In the genomic region with DNA sequence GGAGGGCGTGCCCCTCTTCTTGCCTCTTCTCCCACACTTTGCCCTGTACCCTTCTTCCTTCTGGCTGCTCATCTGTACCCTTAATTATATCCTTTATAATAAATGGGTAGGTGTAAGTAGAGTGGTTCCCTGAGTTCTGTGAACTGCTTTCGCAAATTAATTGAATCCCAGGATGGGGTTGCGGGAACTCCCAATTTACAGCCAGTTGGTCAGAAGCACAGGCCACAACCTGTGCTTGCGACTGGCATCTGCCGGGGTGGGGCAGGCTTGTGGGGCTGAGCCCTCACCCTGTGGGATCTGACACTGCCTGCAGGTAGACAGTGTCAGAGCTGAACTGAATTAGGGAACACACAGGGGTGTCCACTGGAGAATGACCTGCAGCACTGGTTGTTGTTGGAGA, we compare ENCODE assay signal across 21 cellular contexts.
DNase-seq lines count a peak whose midpoint lies in the region; ATAC-seq and TF ChIP-seq lines count a peak whose summit lies in the region.
"Had no signal": no experiment of that assay in that cellular context is flagged by ENCODE, and none has a peak within 500 bp of the region (broad histone marks: within the 10 kb centered on the region; RNA-seq: fewer than 3 reads in every experiment).

No MANE protein-coding gene starts in this region.

- no peak overlapping the region for H4K91ac ChIP-seq in mesenchymal stem cell (ENCODE audit: low read length)
- no peak overlapping the region for H4K91ac ChIP-seq in trophoblast cell (ENCODE audit: low read depth, low read length)

- ATAC-seq in GM21528 (IDR thresholded peaks at IDR 0.05; ENCODE audit: low FRiP score, unreplicated experiment) = no peak
- ATAC-seq: GM23338, HepG2, K562, Panc1 had no signal

- WGBS in mammary epithelial cell (ENCODE audit: low coverage, missing lambda C conversion rate) = 49% methylated on average over 3 of the region's 5 CpGs
- WGBS in mesenchymal stem cell = 98% methylated on average over 4 of the region's 5 CpGs
- WGBS in trophoblast cell (ENCODE audit: extremely low coverage, insufficient coverage, insufficient read length) = no CpG with 5 or more reads among the region's 5 CpGs

- H3K9me2 ChIP-seq in PC-9 (ENCODE audit: insufficient read depth) = no peaks in the 10 kb centered on the region

- in situ Hi-C loops in mammary epithelial cell (cut with MboI; ENCODE audit: low sequenced_read_pairs in 2 of 2) = no loop called here

- H3F3A ChIP-seq in PC-9 (ENCODE audit: insufficient read depth, low read depth) = peaks cover 6% of the 10 kb centered on the region; the same call in 1 of the 2 replicates

- intact Hi-C loops in PC-9 (cut with micrococcal nuclease; ENCODE audit: unreplicated experiment) (loop anchor here (1.0 to 5.0 kb wide), 2 partner anchors 12 to 109 kb away; no protein-coding TSS in a partner anchor), mammary epithelial cell (cut with micrococcal nuclease) (no loop called here), colonic mucosa (cut with DNase I) (no loop called here)

- H3K14ac ChIP-seq in mesenchymal stem cell (ENCODE audit: low read length in 2 of 2) = no peak overlapping the region
- no peak overlapping the region for H3K14ac ChIP-seq in trophoblast cell (ENCODE audit: low read length)

- H3K4me1 ChIP-seq in PC-9 (replicated peaks; ENCODE audit: insufficient read depth) (peaks cover 28% of the 10 kb centered on the region), mammary epithelial cell (ENCODE audit: insufficient read depth, low read length) (peaks cover 24% of the 10 kb centered on the region), mesenchymal stem cell (ENCODE audit: control insufficient read depth, insufficient read depth, low read depth, low read length) (peaks cover 21% of the 10 kb centered on the region), trophoblast cell (ENCODE audit: control insufficient read depth in 1 of 2, insufficient read depth in 2 of 2, low read length in 2 of 2) (peaks cover 0 to 12% of the 10 kb centered on the region in 2 experiments), colonic mucosa (no peaks in the 10 kb centered on the region)
- H3K4me1 ChIP-seq: BE2C, SJCRH30 had no signal

- no peaks in the 10 kb centered on the region for H3K36me3 ChIP-seq in PC-9 (ENCODE audit: low read depth)
- H3K36me3 ChIP-seq in mammary epithelial cell (ENCODE audit: insufficient read depth, low read length) = no peaks in the 10 kb centered on the region
- peaks cover 0 to 6% of the 10 kb centered on the region in 2 experiments for H3K36me3 ChIP-seq in mesenchymal stem cell (ENCODE audit: control insufficient read depth in 1 of 2, insufficient read depth in 2 of 2, low read depth in 1 of 2, low read length in 2 of 2)
- no peaks in the 10 kb centered on the region for H3K36me3 ChIP-seq in trophoblast cell (ENCODE audit: control insufficient read depth in 1 of 2, insufficient read depth in 2 of 2, low read length in 2 of 2)
- no peaks in the 10 kb centered on the region for H3K36me3 ChIP-seq in colonic mucosa
- H3K36me3 ChIP-seq: BE2C, SJCRH30 had no signal

- peak overlapping the region; percentile 28 for H2AK5ac ChIP-seq in mesenchymal stem cell (ENCODE audit: low read length, severe bottlenecking)
- no peak overlapping the region for H2AK5ac ChIP-seq in trophoblast cell (ENCODE audit: low read length)

- peak overlapping the region; percentile 18; the same call in 1 of the 2 replicates for H3K4me2 ChIP-seq in PC-9
- peak overlapping the region; percentile 44 for H3K4me2 ChIP-seq in mammary epithelial cell (ENCODE audit: insufficient read depth, low read depth, low read length)
- H3K4me2 ChIP-seq in mesenchymal stem cell (ENCODE audit: low read length, poor library complexity, severe bottlenecking) = no peak overlapping the region
- no peak overlapping the region for H3K4me2 ChIP-seq in trophoblast cell (ENCODE audit: low read length)
- H3K4me2 ChIP-seq: GM23338 had no signal

- H2BK12ac ChIP-seq in mesenchymal stem cell (ENCODE audit: low read length in 2 of 2) = no peak overlapping the region
- H2BK12ac ChIP-seq in trophoblast cell (ENCODE audit: low read length) = no peak overlapping the region

- POLR2A ChIA-PET in PC-9 (lab: Charles Lee; ENCODE audit: unreplicated experiment) = interaction anchor here (1.1 kb wide), 1 partner anchor 108 kb away, joined by 4 read pairs; no protein-coding TSS in a partner anchor

- dilution Hi-C loops in mammary epithelial cell (cut with HindIII; ENCODE audit: low sequenced_read_pairs) = loop anchor here (5.0 kb wide), 2 partner anchors 36 to 59 kb away; no protein-coding TSS in a partner anchor

- no peak overlapping the region for H3K4me3 ChIP-seq in PC-9
- no peak overlapping the region for H3K4me3 ChIP-seq in mammary epithelial cell (replicated peaks in 1 of 3; ENCODE audit: insufficient read depth in 1 of 3, low read depth in 2 of 3, low read length in 3 of 3)
- no peak overlapping the region for H3K4me3 ChIP-seq in mesenchymal stem cell (ENCODE audit: insufficient read depth in 1 of 2, low read depth in 1 of 2, low read length in 2 of 2)
- no peak overlapping the region for H3K4me3 ChIP-seq in trophoblast cell (ENCODE audit: low read depth, low read length)
- no peak overlapping the region for H3K4me3 ChIP-seq in colonic mucosa
- H3K4me3 ChIP-seq: GM23338, K562, SJCRH30 had no signal

- H3K27me3 ChIP-seq in PC-9 (ENCODE audit: insufficient read depth, low read depth) (no peaks in the 10 kb centered on the region), mammary epithelial cell (ENCODE audit: insufficient read depth, low read length) (no peaks in the 10 kb centered on the region), mesenchymal stem cell (ENCODE audit: control insufficient read depth in 1 of 2, insufficient read depth in 1 of 2, low read length in 2 of 2) (peaks cover 0 to 47% of the 10 kb centered on the region in 2 experiments), trophoblast cell (ENCODE audit: insufficient read depth, low read length) (no peaks in the 10 kb centered on the region), colonic mucosa (no peaks in the 10 kb centered on the region)
- H3K27me3 ChIP-seq: SJCRH30 had no signal

- H2BK5ac ChIP-seq in mesenchymal stem cell (ENCODE audit: low read depth, low read length, poor library complexity, severe bottlenecking) = no peak overlapping the region
- H2BK5ac ChIP-seq in trophoblast cell (ENCODE audit: low read depth, low read length, poor library complexity) = no peak overlapping the region

- peak overlapping the region; percentile 21 for H3K9ac ChIP-seq in mammary epithelial cell (ENCODE audit: insufficient read depth, low read length)
- H3K9ac ChIP-seq in mesenchymal stem cell (ENCODE audit: low read length) = no peak overlapping the region
- no peak overlapping the region for H3K9ac ChIP-seq in trophoblast cell (ENCODE audit: low read length)
- H3K9ac ChIP-seq in colonic mucosa (ENCODE audit: low read depth in 2 of 2, low read length in 2 of 2) = no peak overlapping the region

- no peak for TF ChIP-seq CTCF in PC-9 (conservative IDR thresholded peaks at IDR 0.05)
- TF ChIP-seq CTCF in mammary epithelial cell (conservative IDR thresholded peaks at IDR 0.05 in 1 of 2, IDR thresholded peaks at IDR 0.05 in 1 of 2; ENCODE audit: extremely low read depth in 1 of 2, insufficient read depth in 1 of 2, low read depth in 1 of 2, low read length in 2 of 2) = peak in 1 of 2 donors; percentile 3
- TF ChIP-seq CTCF in colonic mucosa (IDR thresholded peaks at IDR 0.05) = no peak

- H3K27ac ChIP-seq in PC-9 (peak overlapping the region; percentile 72), mammary epithelial cell (ENCODE audit: insufficient read depth, low read depth, low read length) (peak overlapping the region; percentile 32), mesenchymal stem cell (ENCODE audit: low read length, poor library complexity, severe bottlenecking) (no peak overlapping the region), trophoblast cell (ENCODE audit: low read depth, low read length) (no peak overlapping the region), colonic mucosa (no peak overlapping the region)
- H3K27ac ChIP-seq: HL-60, SJCRH30 had no signal

- no peaks in the 10 kb centered on the region for H3K9me3 ChIP-seq in PC-9 (ENCODE audit: insufficient read depth, low read depth)
- H3K9me3 ChIP-seq in mammary epithelial cell (replicated peaks; ENCODE audit: insufficient read depth, low read length) = no peaks in the 10 kb centered on the region
- H3K9me3 ChIP-seq in mesenchymal stem cell (ENCODE audit: control insufficient read depth, low read length) = no peaks in the 10 kb centered on the region
- H3K9me3 ChIP-seq in trophoblast cell (ENCODE audit: insufficient read depth, low read depth, low read length) = peaks cover 7% of the 10 kb centered on the region
- no peaks in the 10 kb centered on the region for H3K9me3 ChIP-seq in colonic mucosa
- H3K9me3 ChIP-seq: BE2C, SJCRH30 had no signal

- no peak overlapping the region for H4K12ac ChIP-seq in trophoblast cell (ENCODE audit: low read depth, low read length)

- H3K79me1 ChIP-seq in mesenchymal stem cell (replicated peaks; ENCODE audit: low read length, poor library complexity, severe bottlenecking) (no peaks in the 10 kb centered on the region), trophoblast cell (ENCODE audit: low read length) (peaks cover 2% of the 10 kb centered on the region)

- H2BK120ac ChIP-seq in mesenchymal stem cell (ENCODE audit: low read depth, low read length) (no peak overlapping the region), trophoblast cell (ENCODE audit: insufficient read depth, low read length, poor library complexity) (no peak overlapping the region)

- H3K4ac ChIP-seq in mesenchymal stem cell (ENCODE audit: low read depth in 1 of 2, low read length in 2 of 2) (no peak overlapping the region), trophoblast cell (ENCODE audit: low read depth, low read length) (no peak overlapping the region)

- H4K20me1 ChIP-seq in PC-9 (ENCODE audit: insufficient read depth) (no peaks in the 10 kb centered on the region), mammary epithelial cell (ENCODE audit: insufficient read depth, low read length) (no peaks in the 10 kb centered on the region)

- H3K23ac ChIP-seq in mesenchymal stem cell (ENCODE audit: low read length in 2 of 2) = no peak overlapping the region
- peak overlapping the region; percentile 16 for H3K23ac ChIP-seq in trophoblast cell (ENCODE audit: low read length)

- H2BK15ac ChIP-seq in mesenchymal stem cell (ENCODE audit: low read depth, poor library complexity, severe bottlenecking) = no peak overlapping the region

- BruUV-seq in PC-9 (replicated peaks; lab: Mats Ljungman, UMichigan) (no TSS peak), mammary epithelial cell (replicated peaks; lab: Mats Ljungman, UMichigan) (no TSS peak)

- H3K79me2 ChIP-seq in PC-9 (ENCODE audit: low read depth) (no peaks in the 10 kb centered on the region), mammary epithelial cell (ENCODE audit: insufficient read depth, low read length) (no peaks in the 10 kb centered on the region), trophoblast cell (ENCODE audit: control insufficient read depth, insufficient read depth, low read length, poor library complexity) (no peaks in the 10 kb centered on the region)

- no peak overlapping the region for H3K18ac ChIP-seq in mesenchymal stem cell (ENCODE audit: low read depth in 1 of 2, low read length in 2 of 2)
- no peak overlapping the region for H3K18ac ChIP-seq in trophoblast cell (ENCODE audit: low read length)

- no peak overlapping the region for H2AFZ ChIP-seq in PC-9
- H2AFZ ChIP-seq in mammary epithelial cell (ENCODE audit: low read depth, low read length) = peak overlapping the region; percentile 53
- no peak overlapping the region for H2AFZ ChIP-seq in mesenchymal stem cell (ENCODE audit: low read depth, low read length)
- no peak overlapping the region for H2AFZ ChIP-seq in trophoblast cell (ENCODE audit: insufficient read depth, low read length, poor library complexity)
- H2AFZ ChIP-seq: GM23338 had no signal

- H4K8ac ChIP-seq in mesenchymal stem cell (ENCODE audit: low read length) (no peak overlapping the region), trophoblast cell (ENCODE audit: low read depth, low read length) (no peak overlapping the region)

- CTCF ChIA-PET in PC-9 (lab: Charles Lee) = interaction anchor here (1.0 kb wide), 1 partner anchor 107 kb away, joined by 10 read pairs; no protein-coding TSS in a partner anchor
- CTCF ChIA-PET in mammary epithelial cell (lab: Charles Lee; ENCODE audit: low non-redundant PET) = no interaction called here

- peak in 1 of 2 experiments; percentile 6 for DNase-seq in PC-9
- peak; percentile 54 for DNase-seq in mammary epithelial cell
- no peak for DNase-seq in mesenchymal stem cell
- DNase-seq in trophoblast cell = no peak
- no peak for DNase-seq in GM19238 (ENCODE audit: insufficient read length, low spot score)
- no peak for DNase-seq in colonic mucosa
- DNase-seq: BE2C, DMS79, NCI-H1092, NCI-H1436, NCI-H187 treated with DMSO at 0.1 percent for 48 hours, NCI-H2227 treated with DMSO at 0.1 percent for 48 hours, NCI-H510A, NCI-H748 treated with DMSO at 0.1 percent for 48 hours had no signal

Comparison
In these comparisons a context has a peak if more than half of its experiments do, and no peak if none do; other contexts are left out.
1. H3K27ac ChIP-seq: peak in PC-9 (single experiment) and mammary epithelial cell (single experiment); none in mesenchymal stem cell (single experiment), trophoblast cell (single experiment) and colonic mucosa (single experiment).
2. H3K4me2 ChIP-seq: peak in PC-9 (single experiment) and mammary epithelial cell (single experiment); none in mesenchymal stem cell (single experiment) and trophoblast cell (single experiment).